ENCODE assay signal across 16 cellular contexts in genomic region chr14:23137221-23138172, GRCh38. TPM values are rescaled to one million over a fixed set of nuclear protein-coding genes. Genes with fewer than 3 reads are reported as not detected.
DNase-seq lines count a peak whose midpoint lies in the region; ATAC-seq and TF ChIP-seq lines count a peak whose summit lies in the region.
"Had no signal": no experiment of that assay in that cellular context is flagged by ENCODE, and none has a peak within 500 bp of the region (broad histone marks: within the 10 kb centered on the region; RNA-seq: fewer than 3 reads in every experiment).

No MANE protein-coding gene starts in this region.

- DNase-seq in NCI-H1694 (lab: John Stamatoyannopoulos, UW) = peak; percentile 36
- peak; percentile 52 for DNase-seq in RWPE1 (ENCODE audit: low spot score)
- DNase-seq in Right ventricle myocardium superior = no peak
- DNase-seq in renal cortical epithelial cell (ENCODE audit: low read depth) = peak; percentile 50
- no peak for DNase-seq in NCI-H2171 (lab: John Stamatoyannopoulos, UW)
- no peak for DNase-seq in GM19238 (ENCODE audit: insufficient read length, low spot score)
- DNase-seq in AG08395 (ENCODE audit: low spot score) = no peak
- DNase-seq: activated CD4-positive, alpha-beta memory T cell treated with anti-CD3 and anti-CD28 coated beads, Interleukin-2, amount 10 ng/mL, durations not matched to agents 7 days and 5 days; aorta; NCI-H69; retina; SJCRH30; stimulated activated CD4-positive, alpha-beta T cell treated with anti-CD3 and anti-CD28 coated beads, Interleukin-2, amount 100 ng/mL, for 48 hours had no signal

- POLR2A ChIA-PET in RWPE1 (lab: Yijun Ruan, JAX; ENCODE audit: low non-redundant PET) = interaction anchor here (0.7 to 0.8 kb wide), 2 partner anchors 18 to 45 kb away, joined by 4 to 5 read pairs; no protein-coding TSS in a partner anchor

- peak overlapping the region; percentile 93 for H3K27ac ChIP-seq in RWPE1
- H3K27ac ChIP-seq: SJCRH30 had no signal

- CTCF ChIA-PET in RWPE1 (lab: Yijun Ruan, JAX) = interaction anchor here (0.6 to 1.7 kb wide), 3 partner anchors 16 to 162 kb away, joined by 3 to 6 read pairs (median 4); no protein-coding TSS in a partner anchor

- no peak for TF ChIP-seq CTCF in RWPE1 (conservative IDR thresholded peaks at IDR 0.05; ENCODE audit: low read depth)

- peak; percentile 49 for ATAC-seq in Right ventricle myocardium superior (ENCODE audit: poor library complexity)

- intact Hi-C loops in Right ventricle myocardium superior (cut with DNase I) = no loop called here

RNA-seq across cellular contexts. Expression of gene CEBPE, which starts 18.4 kb away (rescaled TPM):
- total RNA-seq in Right ventricle myocardium superior = not detected
- total RNA-seq in renal cortical epithelial cell = not detected in 2 replicates
- total RNA-seq: activated T-helper 2 cell treated with anti-CD3 and anti-CD28 coated beads, Interferon-gamma antibody, Interleukin-2, Interleukin-4, amounts not matched to agents 10 μg/mL and 5 μg/mL and 100 μg/mL, durations not matched to agents 14 hours and 24 hours and 36 hours; frontal cortex; kidney epithelial cell; SJCRH30 had no signal

RNA-seq across cellular contexts. Expression of gene CIROP, which starts 32.7 kb away (rescaled TPM):
- total RNA-seq in Right ventricle myocardium superior = not detected
- total RNA-seq in renal cortical epithelial cell = not detected in 2 replicates
- total RNA-seq: activated CD4-positive, alpha-beta memory T cell treated with anti-CD3 and anti-CD28 coated beads, Interleukin-2, amount 10 ng/mL, durations not matched to agents 7 days and 5 days; activated T-helper 2 cell treated with anti-CD3 and anti-CD28 coated beads, Interferon-gamma antibody, Interleukin-2, Interleukin-4, amounts not matched to agents 10 μg/mL and 5 μg/mL and 100 μg/mL, durations not matched to agents 14 hours and 24 hours and 36 hours; frontal cortex; kidney epithelial cell; SJCRH30 had no signal

RNA-seq across cellular contexts. Expression of gene C14orf119, which starts 42.2 kb away (rescaled TPM):
- total RNA-seq in Right ventricle myocardium superior (20.6 TPM), renal cortical epithelial cell (61.6 and 71.0 TPM in 2 replicates)

RNA-seq across cellular contexts. Expression of gene ACIN1, which starts 42.6 kb away (rescaled TPM):
- total RNA-seq in Right ventricle myocardium superior = 65.8 TPM
- total RNA-seq in renal cortical epithelial cell = 34.0 and 103 TPM in 2 replicates

RNA-seq across cellular contexts. Expression of gene SLC7A8, which starts 46.0 kb away (rescaled TPM):
- total RNA-seq in Right ventricle myocardium superior = 11.6 TPM
- total RNA-seq in renal cortical epithelial cell = under 0.01 and 1.1 TPM in 2 replicates

Comparison
In these comparisons a context has a peak if more than half of its experiments do, and no peak if none do; other contexts are left out.
1. DNase-seq: peak in NCI-H1694 (single experiment), RWPE1 (single experiment) and renal cortical epithelial cell (single experiment); none in Right ventricle myocardium superior (single experiment), NCI-H2171 (single experiment), GM19238 (single experiment) and AG08395 (single experiment).